9 cellular contexts compared by ENCODE assay signal in the genomic region with DNA sequence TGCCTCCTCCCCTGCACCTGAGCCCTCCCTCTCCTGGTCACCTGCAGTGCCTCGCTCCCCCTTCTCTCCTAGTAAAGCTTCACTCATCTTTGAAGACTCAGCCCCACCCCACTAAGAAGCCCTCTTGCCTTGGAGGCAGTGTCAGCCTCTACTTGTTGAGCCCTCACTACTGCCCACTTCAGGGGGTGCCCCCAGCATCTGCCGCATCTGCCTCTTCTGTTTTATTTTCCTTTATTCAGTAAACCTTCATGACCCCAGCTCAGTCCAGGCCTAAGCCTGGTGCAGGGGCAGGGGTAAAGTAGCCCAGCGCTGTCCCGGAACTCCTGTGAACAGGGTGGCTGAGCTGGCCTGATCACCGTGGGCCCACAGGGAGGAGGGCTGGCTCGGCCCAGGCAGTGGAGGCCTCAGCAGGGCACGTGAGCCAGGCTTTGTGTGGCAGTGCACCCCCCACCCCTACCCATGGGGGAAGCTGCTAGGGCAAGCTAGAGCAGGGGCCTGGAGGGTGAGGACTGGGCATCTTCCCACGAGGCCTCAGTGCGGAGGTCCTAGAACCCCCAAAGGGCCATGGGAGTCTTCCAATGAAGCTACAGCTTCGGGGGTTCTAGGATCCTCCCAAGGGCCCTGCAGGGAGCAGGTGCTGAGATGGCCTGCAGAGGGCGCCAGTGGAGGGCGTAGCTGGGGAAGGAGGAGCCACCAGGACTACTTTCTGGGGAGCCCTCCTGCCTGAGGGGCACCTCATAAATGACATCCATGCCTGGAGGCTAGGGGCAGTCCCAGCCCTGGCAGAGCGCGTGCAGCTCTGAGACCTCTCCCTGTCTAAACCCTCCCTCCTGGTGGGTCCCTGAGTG. TPM values are rescaled to one million over a fixed set of nuclear protein-coding genes. Genes with fewer than 3 reads are reported as not detected.
DNase-seq lines count a peak whose midpoint lies in the region; ATAC-seq, FAIRE-seq and TF ChIP-seq lines count a peak whose summit lies in the region.
"Had no signal": no experiment of that assay in that cellular context is flagged by ENCODE, and none has a peak within 500 bp of the region (broad histone marks: within the 10 kb centered on the region; RNA-seq: fewer than 3 reads in every experiment).

No MANE protein-coding gene starts in this region.

- no peak overlapping the region for H2AK5ac ChIP-seq in mesendoderm (ENCODE audit: low read length)

- CTCF ChIA-PET in SK-N-SH (lab: Yijun Ruan, JAX) = interaction anchor here (0.5 to 4.2 kb wide), 23 partner anchors 10 to 627 kb away, joined by 3 to 46 read pairs (median 3); a partner anchor contains a TSS
- CTCF ChIA-PET in mammary epithelial cell (lab: Charles Lee; ENCODE audit: low non-redundant PET) = interaction anchor here (0.5 to 1.0 kb wide), 4 partner anchors 70 to 509 kb away, joined by 4 to 5 read pairs (median 4); no protein-coding TSS in a partner anchor

- peak; percentile 70 for DNase-seq in GM12891 (ENCODE audit: insufficient read length, low spot score)
- peak; percentile 78 for DNase-seq in SK-N-SH
- no peak for DNase-seq in mammary epithelial cell
- DNase-seq in lung microvascular endothelial cell (ENCODE audit: low read depth in 2 of 2) = peak; percentile 26 to 35
- peak in 1 of 2 donors; percentile 11 for DNase-seq in tibial nerve (ENCODE audit: low spot score in 2 of 2)
- DNase-seq in mesendoderm = no peak
- no peak for DNase-seq in NCI-H526 treated with DMSO at 0.1 percent for 48 hours (lab: John Stamatoyannopoulos, UW)

- no peak overlapping the region for H4K8ac ChIP-seq in mesendoderm (ENCODE audit: low read depth, low read length)

- TF ChIP-seq RAD21 in SK-N-SH (IDR thresholded peaks at IDR 0.05; ENCODE audit: low read length) = peak; percentile 40

- H3K27ac ChIP-seq in SK-N-SH (ENCODE audit: low read depth in 2 of 2, low read length in 1 of 2) (no peak overlapping the region), mammary epithelial cell (ENCODE audit: insufficient read depth, low read depth, low read length) (no peak overlapping the region), tibial nerve (peak overlapping the region in 1 of 4 donors; percentile 26), mesendoderm (ENCODE audit: low read depth, low read length) (no peak overlapping the region)
- H3K27ac ChIP-seq: SK-N-MC had no signal

- WGBS in SK-N-SH (ENCODE audit: low lambda C conversion rate) = 69% methylated on average over 5 of the region's 14 CpGs
- 81% methylated on average over 3 of the region's 14 CpGs for WGBS in mammary epithelial cell (ENCODE audit: low coverage, missing lambda C conversion rate)
- 52 to 62% methylated on average over 11 to 12 of the region's 14 CpGs for WGBS in tibial nerve, 2 donors
- WGBS in mesendoderm (ENCODE audit: extremely low coverage, insufficient coverage, low lambda C conversion rate) = no CpG with 5 or more reads among the region's 14 CpGs

- H3K27me3 ChIP-seq in SK-N-SH (ENCODE audit: insufficient read depth) (no peaks in the 10 kb centered on the region), mammary epithelial cell (ENCODE audit: insufficient read depth, low read length) (no peaks in the 10 kb centered on the region), tibial nerve (peaks cover 0 to 4% of the 10 kb centered on the region in 2 donors), mesendoderm (ENCODE audit: insufficient read depth, low read length, poor library complexity) (no peaks in the 10 kb centered on the region)

- no peaks in the 10 kb centered on the region for H3K9me3 ChIP-seq in SK-N-SH
- H3K9me3 ChIP-seq in mammary epithelial cell (replicated peaks; ENCODE audit: insufficient read depth, low read length) = no peaks in the 10 kb centered on the region
- no peaks in the 10 kb centered on the region for H3K9me3 ChIP-seq in tibial nerve

- no peaks in the 10 kb centered on the region for H3K79me1 ChIP-seq in mesendoderm (ENCODE audit: low read length)

- FAIRE-seq in GM12891 (lab: Jason Lieb, UNC) = no peak

- H3K4me2 ChIP-seq in SK-N-SH = no peak overlapping the region
- no peak overlapping the region for H3K4me2 ChIP-seq in mammary epithelial cell (ENCODE audit: insufficient read depth, low read depth, low read length)
- H3K4me2 ChIP-seq in mesendoderm (ENCODE audit: low read length) = no peak overlapping the region

- no peak for TF ChIP-seq POLR2A in GM12891 (IDR thresholded peaks at IDR 0.05; ENCODE audit: low read depth, low read length)
- no peak for TF ChIP-seq POLR2A in tibial nerve (IDR thresholded peaks at IDR 0.05)

- H3K4me1 ChIP-seq in SK-N-SH (ENCODE audit: control insufficient read depth in 1 of 2, insufficient read depth in 2 of 2, low read depth in 1 of 2, low read length in 1 of 2) (no peaks in the 10 kb centered on the region; a peak in 1 of 4 replicates), mammary epithelial cell (ENCODE audit: insufficient read depth, low read length) (no peaks in the 10 kb centered on the region), tibial nerve (peaks cover 0 to 47% (median 5%) of the 10 kb centered on the region in 4 donors), mesendoderm (ENCODE audit: control insufficient read depth, low read depth, low read length) (no peaks in the 10 kb centered on the region)

- H3K9me2 ChIP-seq in SK-N-SH = no peaks in the 10 kb centered on the region

- intact Hi-C loops in mammary epithelial cell (cut with micrococcal nuclease) = loop anchor here (5.0 kb wide), 1 partner anchor 42 kb away; no protein-coding TSS in a partner anchor

- H3K9ac ChIP-seq in SK-N-SH (no peak overlapping the region), mammary epithelial cell (ENCODE audit: insufficient read depth, low read length) (no peak overlapping the region), mesendoderm (ENCODE audit: low read length) (no peak overlapping the region)

- dilution Hi-C loops in mammary epithelial cell (cut with HindIII; ENCODE audit: low sequenced_read_pairs) = no loop called here

- TF ChIP-seq CTCF in SK-N-SH (IDR thresholded peaks at IDR 0.05) (peak; percentile 71), mammary epithelial cell (conservative IDR thresholded peaks at IDR 0.05 in 1 of 2, IDR thresholded peaks at IDR 0.05 in 1 of 2; ENCODE audit: extremely low read depth in 1 of 2, insufficient read depth in 1 of 2, low read depth in 1 of 2, low read length in 2 of 2) (peak; percentile 38 to 55), tibial nerve (IDR thresholded peaks at IDR 0.05) (peak; percentile 37 to 67 (median 61))

- no peak for ATAC-seq in GM18861 (IDR thresholded peaks at IDR 0.05; ENCODE audit: unreplicated experiment)

- H3K36me3 ChIP-seq in SK-N-SH (replicated peaks in 1 of 2; ENCODE audit: control insufficient read depth in 1 of 2, insufficient read depth in 2 of 2, low read length in 1 of 2) (peaks cover 0 to 3% of the 10 kb centered on the region in 2 experiments), mammary epithelial cell (ENCODE audit: insufficient read depth, low read length) (no peaks in the 10 kb centered on the region), tibial nerve (peaks cover 0 to 16% (median 0%) of the 10 kb centered on the region in 3 donors), mesendoderm (ENCODE audit: control insufficient read depth, insufficient read depth, low read length) (no peaks in the 10 kb centered on the region)

- H2BK120ac ChIP-seq in mesendoderm (ENCODE audit: low read depth, low read length) = no peak overlapping the region

- H3K4me3 ChIP-seq in SK-N-SH (ENCODE audit: low read depth in 2 of 2, low read length in 1 of 2) = no peak overlapping the region; a peak in 1 of 4 replicates
- H3K4me3 ChIP-seq in mammary epithelial cell (replicated peaks in 1 of 3; ENCODE audit: insufficient read depth in 1 of 3, low read depth in 2 of 3, low read length in 3 of 3) = no peak overlapping the region
- no peak overlapping the region for H3K4me3 ChIP-seq in tibial nerve
- H3K4me3 ChIP-seq in mesendoderm (ENCODE audit: low read length) = no peak overlapping the region
- H3K4me3 ChIP-seq: SK-N-MC had no signal

- POLR2A ChIA-PET in SK-N-SH (lab: Yijun Ruan, JAX) = no interaction called here

- no peak overlapping the region for H3K4ac ChIP-seq in mesendoderm (ENCODE audit: low read depth, low read length)

- H3K18ac ChIP-seq in mesendoderm (ENCODE audit: low read length) = no peak overlapping the region

- H2AFZ ChIP-seq in SK-N-SH (ENCODE audit: low read depth) (no peak overlapping the region), mammary epithelial cell (ENCODE audit: low read depth, low read length) (no peak overlapping the region)

- no peak overlapping the region for H3K23ac ChIP-seq in mesendoderm (ENCODE audit: low read length)

- no peak overlapping the region for H4K5ac ChIP-seq in mesendoderm (ENCODE audit: low read length)

- no peak overlapping the region for H2BK15ac ChIP-seq in mesendoderm (replicated peaks; ENCODE audit: low read depth)

- no peak overlapping the region for H2BK5ac ChIP-seq in mesendoderm (ENCODE audit: low read length)

- in situ Hi-C loops in mammary epithelial cell (cut with MboI; ENCODE audit: low sequenced_read_pairs in 2 of 2) = no loop called here

- BruUV-seq in mammary epithelial cell (replicated peaks; lab: Mats Ljungman, UMichigan) = no TSS peak

- no peak overlapping the region for H3K56ac ChIP-seq in mesendoderm (ENCODE audit: low read length)

- H3F3A ChIP-seq in SK-N-SH (replicated peaks; ENCODE audit: insufficient read depth) = peaks cover 8% of the 10 kb centered on the region

- TF ChIP-seq EP300 in SK-N-SH (IDR thresholded peaks at IDR 0.05; ENCODE audit: borderline replicate concordance in 1 of 2, low read depth in 1 of 2, low read length in 1 of 2) = no peak
- no peak for TF ChIP-seq EP300 in tibial nerve (IDR thresholded peaks at IDR 0.05)

- H3K79me2 ChIP-seq in SK-N-SH (ENCODE audit: insufficient read depth) (no peaks in the 10 kb centered on the region), mammary epithelial cell (ENCODE audit: insufficient read depth, low read length) (no peaks in the 10 kb centered on the region), mesendoderm (ENCODE audit: control insufficient read depth, insufficient read depth, low read length) (no peaks in the 10 kb centered on the region)

- H4K20me1 ChIP-seq in SK-N-SH (ENCODE audit: insufficient read depth) (no peaks in the 10 kb centered on the region), mammary epithelial cell (ENCODE audit: insufficient read depth, low read length) (no peaks in the 10 kb centered on the region)

RNA-seq across cellular contexts. Expression of a gene that starts 36.1 kb away (rescaled TPM):
- polyA plus RNA-seq in GM12891 (2012; ENCODE audit: low read depth, missing spikeins) = 34.5 TPM
- polyA plus RNA-seq in SK-N-SH (2012; rRNA removed) (409 and 600 TPM in 2 replicates), mammary epithelial cell (148 TPM)
- polyA plus RNA-seq in SK-N-SH (2012; cell fraction: cytosol; rRNA removed) = 514 and 573 TPM in 2 replicates
- 155 and 239 TPM in 2 replicates for polyA plus RNA-seq in SK-N-SH (2012; cell fraction: nucleus; rRNA removed)
- total RNA-seq in mammary epithelial cell (100 to 1,000 TPM in 1 of 2 donors, 10 to 100 TPM in 1; 80.0 to 100 TPM), lung microvascular endothelial cell (164 and 170 TPM in 2 replicates), tibial nerve (100 to 1,000 TPM; 155 to 229 (median 203) TPM)
- polyA minus RNA-seq in mammary epithelial cell = 227 TPM
- polyA plus RNA-seq in mesendoderm (2013, experiment 1 of 2) = 89.3 TPM
- 88.4 TPM for polyA plus RNA-seq in mesendoderm (2013, experiment 2 of 2)

RNA-seq across cellular contexts. Expression of a gene that starts 39.9 kb away (rescaled TPM):
- polyA plus RNA-seq in GM12891 (2012; ENCODE audit: low read depth, missing spikeins) = 5.2 TPM
- polyA plus RNA-seq in SK-N-SH (2012; rRNA removed) (0.69 and 1.1 TPM in 2 replicates), mammary epithelial cell (2.1 TPM)
- polyA plus RNA-seq in SK-N-SH (2012; cell fraction: cytosol; rRNA removed) = 0.40 and 0.66 TPM in 2 replicates
- 2.7 and 3.4 TPM in 2 replicates for polyA plus RNA-seq in SK-N-SH (2012; cell fraction: nucleus; rRNA removed)
- total RNA-seq in mammary epithelial cell (1 to 10 TPM in 1 of 2 donors, under 1 TPM in 1; 0.67 to 3.5 TPM), lung microvascular endothelial cell (under 0.01 and 0.40 TPM in 2 replicates), tibial nerve (10 to 100 TPM; 13.6 to 54.6 (median 19.3) TPM)
- polyA minus RNA-seq in mammary epithelial cell = 3.3 TPM
- polyA plus RNA-seq in mesendoderm (2013, experiment 1 of 2) = 0.14 TPM
- polyA plus RNA-seq in mesendoderm (2013, experiment 2 of 2) = 0.38 TPM

Comparison
In these comparisons a context has a peak if more than half of its experiments do, and no peak if none do; other contexts are left out.
1. DNase-seq: peak in GM12891 (single experiment), SK-N-SH (single experiment) and lung microvascular endothelial cell (2 of 2); none in mammary epithelial cell (single experiment), mesendoderm (single experiment) and NCI-H526 treated with DMSO at 0.1 percent for 48 hours (single experiment).
2. Peak in every context shown above with its lines, with median percentiles within 50 percentile points of each other: CTCF ChIP-seq.